In genomic region chr2:46002507-46002883, GRCh38 we compare ENCODE assay signal across 1 cellular context.
A peak's percentile ranks its signal among the peaks of the same experiment; 100 is the strongest.
TF ChIP-seq lines count a peak whose summit lies in the region.

No MANE protein-coding gene starts in this region.

TF ChIP-seq in HepG2, 621 proteins besides CTCF, POLR2A, EP300 and RAD21 (continued from another document and continues in another):
- TF ChIP-seq ZUFSP (CRISPR knock-in tag; IDR thresholded peaks at IDR 0.05; ENCODE audit: borderline replicate concordance) (no peak), NR2F6 (IDR thresholded peaks at IDR 0.05) (peak; percentile 26; the same call in 1 of the 2 replicates), NR2F6 (CRISPR knock-in tag; IDR thresholded peaks at IDR 0.05) (no peak), MAZ (IDR thresholded peaks at IDR 0.05; ENCODE audit: borderline replicate concordance, low read depth, low read length) (no peak), MAZ (CRISPR knock-in tag; IDR thresholded peaks at IDR 0.05; ENCODE audit: low read depth) (no peak), PPARG (CRISPR knock-in tag; conservative IDR thresholded peaks at IDR 0.05) (0 out of 2 replicates have a peak, but pooled peaks have one; percentile 22), JUND (CRISPR knock-in tag; IDR thresholded peaks at IDR 0.05) (no peak), HHEX (CRISPR knock-in tag; IDR thresholded peaks at IDR 0.05) (peak; percentile 54; the same call in 1 of the 2 replicates), ZNF331 (CRISPR knock-in tag; IDR thresholded peaks at IDR 0.05) (peak; percentile 80; the same call in 1 of the 2 replicates), HDAC2 (CRISPR knock-in tag; IDR thresholded peaks at IDR 0.05) (peak; percentile 65), ZNF362 (CRISPR knock-in tag; IDR thresholded peaks at IDR 0.05; ENCODE audit: borderline replicate concordance) (peak; percentile 41; the same call in 1 of the 2 replicates), ZNF770 (CRISPR knock-in tag; IDR thresholded peaks at IDR 0.05) (no peak), HMGXB3 (CRISPR knock-in tag; IDR thresholded peaks at IDR 0.05; ENCODE audit: borderline replicate concordance) (0 out of 2 replicates have a peak, but pooled peaks have one; percentile 28), SAP130 (CRISPR knock-in tag; IDR thresholded peaks at IDR 0.05; ENCODE audit: low read depth) (peak; percentile 56; the same call in 1 of the 2 replicates), TOE1 (CRISPR knock-in tag; IDR thresholded peaks at IDR 0.05) (no peak), ZNF24 (IDR thresholded peaks at IDR 0.05) (no peak), MNT (IDR thresholded peaks at IDR 0.05) (no peak), THAP11 (CRISPR knock-in tag; IDR thresholded peaks at IDR 0.05) (0 out of 2 replicates have a peak, but pooled peaks have one; percentile 16), FOXO1 (CRISPR knock-in tag; IDR thresholded peaks at IDR 0.05) (peak; percentile 37; the same call in 1 of the 2 replicates), GATAD1 (CRISPR knock-in tag; IDR thresholded peaks at IDR 0.05) (0 out of 2 replicates have a peak, but pooled peaks have one; percentile 37), ASH2L (IDR thresholded peaks at IDR 0.05; ENCODE audit: insufficient read length, low read depth, low read length) (no peak), ZNF557 (CRISPR knock-in tag; IDR thresholded peaks at IDR 0.05) (0 out of 2 replicates have a peak, but pooled peaks have one; percentile 49), ZNF790 (CRISPR knock-in tag; IDR thresholded peaks at IDR 0.05; ENCODE audit: borderline replicate concordance) (no peak), TSC22D2 (CRISPR knock-in tag; IDR thresholded peaks at IDR 0.05; ENCODE audit: borderline replicate concordance) (no peak), YEATS2 (CRISPR knock-in tag; IDR thresholded peaks at IDR 0.05; ENCODE audit: borderline replicate concordance) (peak; percentile 47; the same call in 1 of the 2 replicates), SOX6 (IDR thresholded peaks at IDR 0.05) (no peak), SOX6 (CRISPR knock-in tag; IDR thresholded peaks at IDR 0.05) (peak; percentile 38; the same call in 1 of the 2 replicates), SALL2 (CRISPR knock-in tag; IDR thresholded peaks at IDR 0.05) (no peak), CREB3 (CRISPR knock-in tag; IDR thresholded peaks at IDR 0.05) (no peak), ZHX2 (IDR thresholded peaks at IDR 0.05; ENCODE audit: low read depth) (no peak), ZHX2 (CRISPR knock-in tag; IDR thresholded peaks at IDR 0.05; ENCODE audit: borderline replicate concordance) (no peak), MXI1 (IDR thresholded peaks at IDR 0.05; ENCODE audit: borderline replicate concordance, low read depth, low read length) (peak; percentile 35; the same call in 1 of the 3 replicates), ZNF136 (CRISPR knock-in tag; IDR thresholded peaks at IDR 0.05; ENCODE audit: low read depth) (no peak), ZSCAN21 (CRISPR knock-in tag; IDR thresholded peaks at IDR 0.05; ENCODE audit: borderline replicate concordance) (peak; percentile 68; the same call in 1 of the 2 replicates), AGO2 (optimal IDR thresholded peaks at IDR 0.05; ENCODE audit: low read depth, low read length) (no peak), RARA (CRISPR knock-in tag; IDR thresholded peaks at IDR 0.05) (peak; percentile 25; the same call in 1 of the 2 replicates), PHF8 (CRISPR knock-in tag; IDR thresholded peaks at IDR 0.05) (peak; percentile 38; the same call in 1 of the 2 replicates), ZNF570 (CRISPR knock-in tag; IDR thresholded peaks at IDR 0.05; ENCODE audit: borderline replicate concordance) (no peak), SNAPC5 (CRISPR knock-in tag; IDR thresholded peaks at IDR 0.05; ENCODE audit: borderline replicate concordance) (no peak), MAFG (CRISPR knock-in tag; IDR thresholded peaks at IDR 0.05) (no peak), ZMYM4 (CRISPR knock-in tag; IDR thresholded peaks at IDR 0.05) (peak; percentile 76)
